21 cellular contexts compared by ENCODE assay signal in genomic region chr3:139110072-139110830, GRCh38.
DNase-seq lines count a peak whose midpoint lies in the region; ATAC-seq, FAIRE-seq and TF ChIP-seq lines count a peak whose summit lies in the region.
"Had no signal": no experiment of that assay in that cellular context is flagged by ENCODE, and none has a peak within 500 bp of the region (broad histone marks: within the 10 kb centered on the region; RNA-seq: fewer than 3 reads in every experiment).

No MANE protein-coding gene starts in this region.

- H3K9ac ChIP-seq in liver (ENCODE audit: low read depth in 1 of 2, low read length in 2 of 2): no peak overlapping the region
- no peak overlapping the region for H3K9ac ChIP-seq in HepG2 (ENCODE audit: insufficient read depth, low read depth, low read length)

- no peak overlapping the region for H3K27ac ChIP-seq in liver (ENCODE audit: low read depth in 1 of 2, low read length in 2 of 2)
- H3K27ac ChIP-seq in HepG2 (ENCODE audit: extremely low read length, insufficient read depth, low read length): no peak overlapping the region
- H3K27ac ChIP-seq: PC-9, psoas muscle, upper lobe of left lung had no signal

- H3K9me3 ChIP-seq in liver (ENCODE audit: control insufficient read depth in 4 of 4, low read length in 3 of 4) (no peaks in the 10 kb centered on the region), HepG2 (ENCODE audit: low read length) (no peaks in the 10 kb centered on the region)
- H3K9me3 ChIP-seq: psoas muscle, upper lobe of left lung had no signal

- TF ChIP-seq RAD21 in liver (IDR thresholded peaks at IDR 0.05) (peak; percentile 61 to 65), HepG2 (CRISPR knock-in tag; IDR thresholded peaks at IDR 0.05) (no peak)

- 31% methylated on average over 10 of the region's 10 CpGs for WGBS in liver
- 12% methylated on average over 10 of the region's 10 CpGs for WGBS in HepG2 (ENCODE audit: low lambda C conversion rate)

- TF ChIP-seq POLR2A in HepG2 (IDR thresholded peaks at IDR 0.05; ENCODE audit: insufficient read depth in 1 of 2, low read depth in 2 of 2, low read length in 2 of 2): no peak

- H3K4me1 ChIP-seq in liver (ENCODE audit: control insufficient read depth in 4 of 4, insufficient read depth in 4 of 4, low read length in 3 of 4) (peaks cover 8 to 51% (median 43%) of the 10 kb centered on the region in 4 donors), HepG2 (ENCODE audit: insufficient read depth, low read length) (peaks cover 19% of the 10 kb centered on the region)
- H3K4me1 ChIP-seq: psoas muscle had no signal

- H2AFZ ChIP-seq in HepG2 (ENCODE audit: low read length): no peak overlapping the region
- H2AFZ ChIP-seq: PC-9 had no signal

- ATAC-seq in HepG2 (no peak), left cardiac atrium (peak; percentile 46 to 71), GM21619 (IDR thresholded peaks at IDR 0.05; ENCODE audit: unreplicated experiment) (no peak)
- ATAC-seq: psoas muscle, T-cell had no signal

- H3K36me3 ChIP-seq in liver (ENCODE audit: control insufficient read depth in 4 of 4, insufficient read depth in 3 of 4, low read depth in 1 of 4, low read length in 3 of 4) (no peaks in the 10 kb centered on the region), HepG2 (replicated peaks in 1 of 2; ENCODE audit: control insufficient read depth in 1 of 2, insufficient read depth in 2 of 2, low read length in 2 of 2) (no peaks in the 10 kb centered on the region)
- H3K36me3 ChIP-seq: upper lobe of left lung had no signal

- FAIRE-seq in HepG2 (lab: Jason Lieb, UNC): no peak
- FAIRE-seq: GM19239 had no signal

- H3K4me2 ChIP-seq in HepG2 (ENCODE audit: low read depth, low read length): no peak overlapping the region
- H3K4me2 ChIP-seq: PC-9 had no signal

- H3K79me2 ChIP-seq in HepG2 (ENCODE audit: insufficient read depth, low read length): no peaks in the 10 kb centered on the region

- intact Hi-C loops in HepG2 (cut with micrococcal nuclease; ENCODE audit: unreplicated experiment) (loop anchor here (2.0 to 5.0 kb wide), 2 partner anchors 93 to 168 kb away; no protein-coding TSS in a partner anchor), left cardiac atrium (cut with DNase I) (loop anchor here in 1 of 2 donors (2.0 kb wide), 1 partner anchor 219 kb away; no protein-coding TSS in a partner anchor)

- no peak for TF ChIP-seq EP300 in HepG2 (IDR thresholded peaks at IDR 0.05; ENCODE audit: low read depth in 2 of 2, low read length in 2 of 2)
- TF ChIP-seq EP300 in HepG2 (CRISPR knock-in tag; IDR thresholded peaks at IDR 0.05; ENCODE audit: borderline replicate concordance): no peak

- DNase-seq in HepG2 (ENCODE audit: low spot score) (no peak), NCI-H1694 treated with DMSO at 0.1 percent for 48 hours (lab: John Stamatoyannopoulos, UW) (peak; percentile 22), left cardiac atrium (peak; percentile 32), A172 (ENCODE audit: low spot score) (no peak), NCI-H345 treated with DMSO at 0.1 percent for 48 hours (lab: John Stamatoyannopoulos, UW; ENCODE audit: unreplicated experiment) (no peak)
- DNase-seq in stimulated activated naive CD4-positive, alpha-beta T cell (lab: John Stamatoyannopoulos, UW): no peak
- DNase-seq: activated CD4-positive, alpha-beta T cell treated with anti-CD3 and anti-CD28 coated beads for 48 hours; activated effector memory CD4-positive, alpha-beta T cell treated with anti-CD3 and anti-CD28 coated beads, Interleukin-2, amount 50 U/mL, for 16 hours; AML-193; DMS153; effector memory CD4-positive, alpha-beta T cell; foreskin fibroblast; HCEC 1CT; NCI-H226; PC-9; psoas muscle; T-cell; upper lobe of left lung had no signal

- TF ChIP-seq CTCF in liver (IDR thresholded peaks at IDR 0.05; ENCODE audit: low read depth, low read length, missing input control) (no peak), HepG2 (CRISPR knock-in tag; IDR thresholded peaks at IDR 0.05) (no peak)

- no peaks in the 10 kb centered on the region for H4K20me1 ChIP-seq in HepG2 (ENCODE audit: insufficient read depth, low read length)

- H3K4me3 ChIP-seq in liver (ENCODE audit: low read depth in 1 of 3, low read length in 3 of 3): no peak overlapping the region
- no peak overlapping the region for H3K4me3 ChIP-seq in HepG2 (replicated peaks in 1 of 3; ENCODE audit: insufficient read depth in 1 of 3, low read depth in 2 of 3, low read length in 3 of 3)
- H3K4me3 ChIP-seq: PC-9, psoas muscle, upper lobe of left lung had no signal

- no TSS peak for BruUV-seq in HepG2 (replicated peaks; lab: Mats Ljungman, UMichigan)

- H3K27me3 ChIP-seq in liver (ENCODE audit: control insufficient read depth in 4 of 4, insufficient read depth in 4 of 4, low read length in 3 of 4) (no peaks in the 10 kb centered on the region), HepG2 (ENCODE audit: control insufficient read depth in 1 of 2, insufficient read depth in 2 of 2, low read length in 2 of 2) (peaks cover 0 to 27% of the 10 kb centered on the region in 2 experiments; a peak in 3 of 5 replicates)
- H3K27me3 ChIP-seq: upper lobe of left lung had no signal

- CTCF ChIA-PET in HepG2 (lab: Yijun Ruan, JAX; ENCODE audit: low intra/inter-chr PET ratio, low total read pairs): interaction anchor here (3.1 kb wide), 1 partner anchor 219 kb away, joined by 45 read pairs; no protein-coding TSS in a partner anchor

- in situ Hi-C loops in HepG2 (cut with HindIII; ENCODE audit: extremely low pct_ligation_motif_present, low pct_unique_long_range_greater_than_20kb): loop anchor here (5.0 kb wide), 1 partner anchor 217 kb away; no protein-coding TSS in a partner anchor

- POLR2A ChIA-PET in HepG2 (lab: Yijun Ruan, JAX): no interaction called here

TF ChIP-seq in liver, 16 proteins besides CTCF, POLR2A, EP300 and RAD21 (continues in another document):
- no peak for TF ChIP-seq ATF3 (IDR thresholded peaks at IDR 0.05)
- TF ChIP-seq FOXA1 (IDR thresholded peaks at IDR 0.05): peak; percentile 66
- peak in 1 of 2 donors; percentile 45 for TF ChIP-seq GABPA (IDR thresholded peaks at IDR 0.05 in 1 of 2, conservative IDR thresholded peaks at IDR 0.05 in 1 of 2)
- TF ChIP-seq MAX (IDR thresholded peaks at IDR 0.05): no peak
- no peak for TF ChIP-seq EGR1 (IDR thresholded peaks at IDR 0.05; ENCODE audit: low read depth in 2 of 2)
- TF ChIP-seq RXRA (IDR thresholded peaks at IDR 0.05): peak; percentile 77 to 88
- peak; percentile 66 for TF ChIP-seq SP1 (IDR thresholded peaks at IDR 0.05)
- TF ChIP-seq HNF4G (IDR thresholded peaks at IDR 0.05): peak; percentile 80
- no peak for TF ChIP-seq TAF1 (conservative IDR thresholded peaks at IDR 0.05)
- no peak for TF ChIP-seq NR2F2 (IDR thresholded peaks at IDR 0.05)
- TF ChIP-seq JUND (IDR thresholded peaks at IDR 0.05): peak in 1 of 2 donors; percentile 60
- TF ChIP-seq HNF4A (conservative IDR thresholded peaks at IDR 0.05): peak; percentile 88 to 94

TF ChIP-seq in HepG2, 621 proteins besides CTCF, POLR2A, EP300 and RAD21 (continues in another document):
- no peak for TF ChIP-seq ZHX2 (IDR thresholded peaks at IDR 0.05; ENCODE audit: low read depth)
- no peak for TF ChIP-seq ZHX2 (CRISPR knock-in tag; IDR thresholded peaks at IDR 0.05; ENCODE audit: borderline replicate concordance)
- TF ChIP-seq ZNF644 (CRISPR knock-in tag; IDR thresholded peaks at IDR 0.05; ENCODE audit: low read depth): no peak
- TF ChIP-seq PLRG1 (conservative IDR thresholded peaks at IDR 0.05): no peak
- no peak for TF ChIP-seq ZNF75D (CRISPR knock-in tag; IDR thresholded peaks at IDR 0.05; ENCODE audit: borderline replicate concordance)

Comparison
In these comparisons a context has a peak if more than half of its experiments do, and no peak if none do; other contexts are left out.
1. ATAC-seq: peak in left cardiac atrium (2 of 2); none in HepG2 (single experiment) and GM21619 (single experiment).
2. DNase-seq: peak in NCI-H1694 treated with DMSO at 0.1 percent for 48 hours (single experiment) and left cardiac atrium (single experiment); none in HepG2 (single experiment), A172 (single experiment), NCI-H345 treated with DMSO at 0.1 percent for 48 hours (single experiment) and stimulated activated naive CD4-positive, alpha-beta T cell (0 of 6).